20 cellular contexts compared by ENCODE assay signal in the genomic region with DNA sequence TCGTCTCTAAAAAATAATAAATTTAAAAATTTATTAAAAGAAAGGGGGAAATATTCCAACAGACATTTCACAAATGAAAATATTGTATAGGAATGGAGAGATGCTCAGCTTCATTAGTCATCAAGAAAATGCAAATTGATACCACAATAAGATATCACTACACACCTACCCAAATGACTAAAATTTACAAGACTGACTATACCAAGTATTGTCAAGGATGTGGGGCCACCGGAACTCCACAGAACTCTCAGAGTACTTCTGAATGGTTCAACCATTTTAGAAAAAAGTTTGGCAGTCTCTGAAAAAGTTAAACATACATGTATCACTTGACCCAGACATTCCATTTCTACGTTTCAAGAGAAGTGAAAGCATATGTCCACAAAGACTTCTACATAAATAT.
DNase-seq lines count a peak whose midpoint lies in the region; ATAC-seq lines count a peak whose summit lies in the region.
"Had no signal": no experiment of that assay in that cellular context is flagged by ENCODE, and none has a peak within 500 bp of the region (broad histone marks: within the 10 kb centered on the region; RNA-seq: fewer than 3 reads in every experiment).

No MANE protein-coding gene starts in this region.

- no peaks in the 10 kb centered on the region for H3K4me1 Mint-ChIP-seq in activated T-cell treated with anti-CD3 and anti-CD28 coated beads, Interleukin-2, amount 50 U/mL, for 72 hours (ENCODE audit: low read depth)
- H3K4me1 Mint-ChIP-seq in activated T-cell treated with anti-CD3 and anti-CD28 coated beads, Interleukin-2, amount 50 U/mL, for 24 hours (ENCODE audit: low read depth) = no peaks in the 10 kb centered on the region
- no peaks in the 10 kb centered on the region for H3K4me1 Mint-ChIP-seq in activated T-helper 17 cell treated with anti-CD3 and anti-CD28 coated beads, Interleukin-2, amount 50 U/mL, for 72 hours
- H3K4me1 Mint-ChIP-seq in stimulated activated effector memory CD8-positive, alpha-beta T cell treated with anti-CD3 and anti-CD28 coated beads, Interleukin-12 subunit alpha, Interleukin-12 subunit beta, amount 100 ng/mL, for 72 hours = no peaks in the 10 kb centered on the region
- H3K4me1 Mint-ChIP-seq: CD8-positive, alpha-beta memory T cell had no signal

- peak; percentile 7 to 9 for DNase-seq in activated CD4-positive, alpha-beta T cell treated with anti-CD3 and anti-CD28 coated beads, Interleukin-2, amount 50 U/mL, for 48 hours
- DNase-seq in activated CD4-positive, alpha-beta T cell treated with anti-CD3 and anti-CD28 coated beads for 1 hour = no peak
- DNase-seq in activated T-cell treated with anti-CD3 and anti-CD28 coated beads, Interleukin-2, amount 50 U/mL, for 72 hours = peak in 1 of 2 donors; percentile 18
- no peak for DNase-seq in activated T-cell treated with anti-CD3 and anti-CD28 coated beads, Interleukin-2, amount 50 U/mL, for 24 hours
- DNase-seq in stimulated activated effector memory CD8-positive, alpha-beta T cell treated with anti-CD3 and anti-CD28 coated beads, Interleukin-12 subunit alpha, Interleukin-12 subunit beta, amount 100 ng/mL, for 72 hours (ENCODE audit: low spot score in 2 of 2) = no peak
- no peak for DNase-seq in NCI-H748 treated with DMSO at 0.1 percent for 48 hours (lab: John Stamatoyannopoulos, UW)
- DNase-seq: ACHN; BE2C; C1 segment of cervical spinal cord; CD4-positive, CD25-positive, alpha-beta regulatory T cell; CD8-positive, alpha-beta memory T cell; COR-L47; DMS 273 treated with DMSO at 0.1 percent for 48 hours; DMS53; DND-41; EL; GOT3; H7 had no signal

- no peak overlapping the region for H3K4me3 Mint-ChIP-seq in activated T-cell treated with anti-CD3 and anti-CD28 coated beads, Interleukin-2, amount 50 U/mL, for 72 hours
- no peak overlapping the region for H3K4me3 Mint-ChIP-seq in activated T-cell treated with anti-CD3 and anti-CD28 coated beads, Interleukin-2, amount 50 U/mL, for 24 hours
- H3K4me3 Mint-ChIP-seq in activated T-helper 17 cell treated with anti-CD3 and anti-CD28 coated beads, Interleukin-2, amount 50 U/mL, for 72 hours = no peak overlapping the region
- no peak overlapping the region for H3K4me3 Mint-ChIP-seq in stimulated activated effector memory CD8-positive, alpha-beta T cell treated with anti-CD3 and anti-CD28 coated beads, Interleukin-12 subunit alpha, Interleukin-12 subunit beta, amount 100 ng/mL, for 72 hours
- H3K4me3 Mint-ChIP-seq: CD4-positive, CD25-positive, alpha-beta regulatory T cell; CD8-positive, alpha-beta memory T cell had no signal

- H3K9me3 Mint-ChIP-seq in activated T-cell treated with anti-CD3 and anti-CD28 coated beads, Interleukin-2, amount 50 U/mL, for 72 hours = peaks cover 2 to 11% of the 10 kb centered on the region in 2 donors
- H3K9me3 Mint-ChIP-seq in activated T-cell treated with anti-CD3 and anti-CD28 coated beads, Interleukin-2, amount 50 U/mL, for 24 hours = peaks cover 22% of the 10 kb centered on the region
- H3K9me3 Mint-ChIP-seq in activated T-helper 17 cell treated with anti-CD3 and anti-CD28 coated beads, Interleukin-2, amount 50 U/mL, for 72 hours = peaks cover 12% of the 10 kb centered on the region
- peaks cover 23% of the 10 kb centered on the region for H3K9me3 Mint-ChIP-seq in stimulated activated effector memory CD8-positive, alpha-beta T cell treated with anti-CD3 and anti-CD28 coated beads, Interleukin-12 subunit alpha, Interleukin-12 subunit beta, amount 100 ng/mL, for 72 hours

- H3K36me3 Mint-ChIP-seq in activated T-cell treated with anti-CD3 and anti-CD28 coated beads, Interleukin-2, amount 50 U/mL, for 72 hours (ENCODE audit: insufficient read depth in 2 of 2) = peaks cover 15 to 34% of the 10 kb centered on the region in 2 donors
- H3K36me3 Mint-ChIP-seq in activated T-cell treated with anti-CD3 and anti-CD28 coated beads, Interleukin-2, amount 50 U/mL, for 24 hours (ENCODE audit: low read depth) = peaks cover 84% of the 10 kb centered on the region
- H3K36me3 Mint-ChIP-seq in activated T-helper 17 cell treated with anti-CD3 and anti-CD28 coated beads, Interleukin-2, amount 50 U/mL, for 72 hours (ENCODE audit: low read depth) = peaks cover 76% of the 10 kb centered on the region
- H3K36me3 Mint-ChIP-seq in stimulated activated effector memory CD8-positive, alpha-beta T cell treated with anti-CD3 and anti-CD28 coated beads, Interleukin-12 subunit alpha, Interleukin-12 subunit beta, amount 100 ng/mL, for 72 hours = peaks cover 24% of the 10 kb centered on the region

- no peak overlapping the region for H3K27ac Mint-ChIP-seq in activated T-cell treated with anti-CD3 and anti-CD28 coated beads, Interleukin-2, amount 50 U/mL, for 72 hours
- no peak overlapping the region for H3K27ac Mint-ChIP-seq in activated T-cell treated with anti-CD3 and anti-CD28 coated beads, Interleukin-2, amount 50 U/mL, for 24 hours
- H3K27ac Mint-ChIP-seq in activated T-helper 17 cell treated with anti-CD3 and anti-CD28 coated beads, Interleukin-2, amount 50 U/mL, for 72 hours = no peak overlapping the region
- no peak overlapping the region for H3K27ac Mint-ChIP-seq in stimulated activated effector memory CD8-positive, alpha-beta T cell treated with anti-CD3 and anti-CD28 coated beads, Interleukin-12 subunit alpha, Interleukin-12 subunit beta, amount 100 ng/mL, for 72 hours
- H3K27ac Mint-ChIP-seq: CD4-positive, CD25-positive, alpha-beta regulatory T cell; CD8-positive, alpha-beta memory T cell had no signal

- H3K27me3 Mint-ChIP-seq in activated T-cell treated with anti-CD3 and anti-CD28 coated beads, Interleukin-2, amount 50 U/mL, for 72 hours (ENCODE audit: low read depth) = no peaks in the 10 kb centered on the region
- H3K27me3 Mint-ChIP-seq in activated T-cell treated with anti-CD3 and anti-CD28 coated beads, Interleukin-2, amount 50 U/mL, for 24 hours = no peaks in the 10 kb centered on the region
- H3K27me3 Mint-ChIP-seq in activated T-helper 17 cell treated with anti-CD3 and anti-CD28 coated beads, Interleukin-2, amount 50 U/mL, for 72 hours = no peaks in the 10 kb centered on the region
- H3K27me3 Mint-ChIP-seq: CD4-positive, CD25-positive, alpha-beta regulatory T cell; CD8-positive, alpha-beta memory T cell had no signal

- peak; percentile 72 to 95 for ATAC-seq in activated T-cell treated with anti-CD3 and anti-CD28 coated beads, Interleukin-2, amount 50 U/mL, for 72 hours (replicated peaks in 1 of 2)
- peak; percentile 95 for ATAC-seq in activated T-helper 17 cell treated with anti-CD3 and anti-CD28 coated beads, Interleukin-2, amount 50 U/mL, for 72 hours (replicated peaks)
- peak; percentile 99 for ATAC-seq in stimulated activated effector memory CD8-positive, alpha-beta T cell treated with anti-CD3 and anti-CD28 coated beads, Interleukin-12 subunit alpha, Interleukin-12 subunit beta, amount 100 ng/mL, for 72 hours
- ATAC-seq: GM12878 had no signal

Comparison
In these comparisons a context has a peak if more than half of its experiments do, and no peak if none do; other contexts are left out.
1. DNase-seq: peak in activated CD4-positive, alpha-beta T cell treated with anti-CD3 and anti-CD28 coated beads, Interleukin-2, amount 50 U/mL, for 48 hours (2 of 2); none in activated CD4-positive, alpha-beta T cell treated with anti-CD3 and anti-CD28 coated beads for 1 hour (single experiment), activated T-cell treated with anti-CD3 and anti-CD28 coated beads, Interleukin-2, amount 50 U/mL, for 24 hours (single experiment), stimulated activated effector memory CD8-positive, alpha-beta T cell treated with anti-CD3 and anti-CD28 coated beads, Interleukin-12 subunit alpha, Interleukin-12 subunit beta, amount 100 ng/mL, for 72 hours (0 of 2) and NCI-H748 treated with DMSO at 0.1 percent for 48 hours (single experiment).
2. Peak in every context shown above with its lines, with median percentiles within 50 percentile points of each other: ATAC-seq.